1 cellular context compared by ENCODE assay signal in genomic region chr6:35146453-35146852, GRCh38.
TF ChIP-seq lines count a peak whose summit lies in the region.

No MANE protein-coding gene starts in this region.

TF ChIP-seq in H1, 55 proteins besides CTCF, POLR2A, EP300 and RAD21:
- TF ChIP-seq JUND (IDR thresholded peaks at IDR 0.05; ENCODE audit: low read length) = no peak
- no peak for TF ChIP-seq NANOG (IDR thresholded peaks at IDR 0.05; ENCODE audit: insufficient read depth, low read depth, low read length, poor library complexity, severe bottlenecking)
